ENCODE assay signal across 1 cellular context in the genomic region with DNA sequence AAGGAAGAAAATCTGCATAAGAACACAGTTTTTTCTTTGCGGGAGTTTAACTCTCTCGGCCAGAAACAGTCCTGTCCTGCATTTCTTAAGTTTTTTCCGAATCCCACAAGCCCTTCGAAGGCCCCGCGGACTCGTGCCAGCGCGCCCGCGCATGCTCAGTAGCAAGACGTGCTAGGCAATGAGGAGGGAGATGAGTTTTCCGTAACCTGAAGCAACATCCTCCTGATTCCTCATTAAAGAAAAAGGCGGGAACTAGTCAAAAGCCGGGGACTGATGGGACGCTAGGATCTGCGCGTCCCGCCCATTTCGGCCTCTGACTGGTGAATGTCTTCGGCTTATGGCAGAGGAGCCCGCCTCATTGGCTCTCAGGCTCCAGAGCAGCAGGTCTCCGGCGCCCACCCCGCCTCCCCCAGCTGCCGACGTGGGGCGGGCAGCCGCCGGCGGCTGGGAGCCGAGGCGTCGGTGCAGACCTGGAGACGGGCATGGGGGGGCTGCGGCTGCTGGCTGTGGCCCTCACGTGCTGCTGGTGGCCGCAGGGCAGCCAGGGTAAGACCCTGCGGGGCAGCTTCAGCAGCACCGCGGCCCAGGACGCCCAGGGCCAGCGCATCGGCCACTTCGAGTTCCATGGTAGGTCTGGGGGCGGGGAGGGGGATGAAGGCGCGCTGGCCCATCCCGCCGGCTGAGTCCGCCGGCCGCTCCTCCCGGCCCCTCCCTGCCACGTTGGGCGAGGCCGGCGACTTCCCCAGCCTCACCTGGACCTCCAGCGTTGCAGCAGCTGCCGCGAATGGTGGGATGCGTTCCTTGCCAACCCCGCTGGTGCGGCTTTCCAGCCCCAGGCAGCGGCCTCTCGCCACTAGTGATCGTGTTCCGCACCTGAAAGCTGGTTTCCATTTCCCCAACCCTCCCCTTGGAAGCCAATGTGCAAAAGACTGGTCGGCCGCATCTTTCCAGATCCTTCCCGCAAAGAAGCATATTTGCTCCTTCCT.
TF ChIP-seq lines count a peak whose summit lies in the region.

GPR180 (plus strand) TSS at position 412 of the 986 bp plus-strand sequence; CDS start at position 483, 71 bp downstream.

TF ChIP-seq in WTC11, 78 proteins besides CTCF, POLR2A, EP300 and RAD21 (continued from another document and continues in another):
- TF ChIP-seq ZNF317 (CRISPR knock-in tag; IDR thresholded peaks at IDR 0.05; ENCODE audit: borderline replicate concordance, low read depth) (no peak; the same call in 1 of the 2 replicates), AFF4 (CRISPR knock-in tag; IDR thresholded peaks at IDR 0.05; ENCODE audit: borderline replicate concordance) (peak; percentile 64; the same call in 1 of the 2 replicates), FOXJ3 (CRISPR knock-in tag; IDR thresholded peaks at IDR 0.05; ENCODE audit: borderline replicate concordance) (no peak), ZSCAN18 (CRISPR knock-in tag; IDR thresholded peaks at IDR 0.05) (no peak), RELA (CRISPR knock-in tag; IDR thresholded peaks at IDR 0.05; ENCODE audit: borderline replicate concordance) (peak; percentile 12; the same call in 1 of the 2 replicates), TEAD1 (CRISPR knock-in tag; IDR thresholded peaks at IDR 0.05) (peak; percentile 63), ZNF423 (CRISPR knock-in tag; IDR thresholded peaks at IDR 0.05) (no peak), ERG (CRISPR knock-in tag; IDR thresholded peaks at IDR 0.05) (no peak), ATF2 (CRISPR knock-in tag; IDR thresholded peaks at IDR 0.05; ENCODE audit: borderline replicate concordance, low read depth) (no peak), PREB (CRISPR knock-in tag; IDR thresholded peaks at IDR 0.05; ENCODE audit: borderline replicate concordance) (no peak), FOXP1 (CRISPR knock-in tag; IDR thresholded peaks at IDR 0.05; ENCODE audit: borderline replicate concordance) (peak; percentile 91), SMAD3 (CRISPR knock-in tag; IDR thresholded peaks at IDR 0.05; ENCODE audit: borderline replicate concordance) (peak; percentile 80; the same call in 1 of the 2 replicates), ZNF671 (CRISPR knock-in tag; IDR thresholded peaks at IDR 0.05) (no peak), ZNF121 (CRISPR knock-in tag; IDR thresholded peaks at IDR 0.05) (no peak), SMAD4 (CRISPR knock-in tag; IDR thresholded peaks at IDR 0.05) (peak; percentile 30; the same call in 1 of the 2 replicates), RORB (CRISPR knock-in tag; IDR thresholded peaks at IDR 0.05) (no peak), EMX1 (CRISPR knock-in tag; IDR thresholded peaks at IDR 0.05) (no peak), NFE2L1 (CRISPR knock-in tag; IDR thresholded peaks at IDR 0.05) (peak; percentile 92; the same call in 1 of the 2 replicates), HMGA2 (CRISPR knock-in tag; IDR thresholded peaks at IDR 0.05) (no peak), ESRRA (CRISPR knock-in tag; IDR thresholded peaks at IDR 0.05; ENCODE audit: borderline replicate concordance) (0 out of 2 replicates have a peak, but pooled peaks have one; percentile 15), ZNF263 (CRISPR knock-in tag; IDR thresholded peaks at IDR 0.05; ENCODE audit: low read depth) (peak; percentile 63; the same call in 1 of the 2 replicates), IRF2 (CRISPR knock-in tag; IDR thresholded peaks at IDR 0.05; ENCODE audit: borderline replicate concordance, low read depth) (no peak), ZNF219 (CRISPR knock-in tag; IDR thresholded peaks at IDR 0.05; ENCODE audit: borderline replicate concordance) (no peak), NFATC4 (CRISPR knock-in tag; IDR thresholded peaks at IDR 0.05) (no peak), CREB1 (CRISPR knock-in tag; IDR thresholded peaks at IDR 0.05) (peak; percentile 83), ELF4 (CRISPR knock-in tag; IDR thresholded peaks at IDR 0.05; ENCODE audit: low read depth) (no peak), JUN (CRISPR knock-in tag; IDR thresholded peaks at IDR 0.05) (no peak), MXD4 (CRISPR knock-in tag; IDR thresholded peaks at IDR 0.05; ENCODE audit: borderline replicate concordance) (no peak), ZNF138 (CRISPR knock-in tag; conservative IDR thresholded peaks at IDR 0.05) (peak; percentile 59; the same call in 1 of the 2 replicates), TCF7 (CRISPR knock-in tag; IDR thresholded peaks at IDR 0.05; ENCODE audit: low read depth) (no peak), ZNF396 (CRISPR knock-in tag; IDR thresholded peaks at IDR 0.05; ENCODE audit: borderline replicate concordance) (no peak), ETV6 (CRISPR knock-in tag; IDR thresholded peaks at IDR 0.05) (peak; percentile 90), USF2 (CRISPR knock-in tag; IDR thresholded peaks at IDR 0.05) (peak; percentile 45; the same call in 1 of the 2 replicates), FOXK1 (CRISPR knock-in tag; IDR thresholded peaks at IDR 0.05) (peak; percentile 80), MYBL2 (CRISPR knock-in tag; IDR thresholded peaks at IDR 0.05) (peak; percentile 62; the same call in 1 of the 2 replicates), NR1H2 (CRISPR knock-in tag; IDR thresholded peaks at IDR 0.05) (no peak)
- TF ChIP-seq, protein P1, sequence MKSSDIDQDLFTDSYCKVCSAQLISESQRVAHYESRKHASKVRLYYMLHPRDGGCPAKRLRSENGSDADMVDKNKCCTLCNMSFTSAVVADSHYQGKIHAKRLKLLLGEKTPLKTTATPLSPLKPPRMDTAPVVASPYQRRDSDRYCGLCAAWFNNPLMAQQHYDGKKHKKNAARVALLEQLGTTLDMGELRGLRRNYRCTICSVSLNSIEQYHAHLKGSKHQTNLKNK (CRISPR knock-in tag; IDR thresholded peaks at IDR 0.05): no peak
- TF ChIP-seq, protein P2, sequence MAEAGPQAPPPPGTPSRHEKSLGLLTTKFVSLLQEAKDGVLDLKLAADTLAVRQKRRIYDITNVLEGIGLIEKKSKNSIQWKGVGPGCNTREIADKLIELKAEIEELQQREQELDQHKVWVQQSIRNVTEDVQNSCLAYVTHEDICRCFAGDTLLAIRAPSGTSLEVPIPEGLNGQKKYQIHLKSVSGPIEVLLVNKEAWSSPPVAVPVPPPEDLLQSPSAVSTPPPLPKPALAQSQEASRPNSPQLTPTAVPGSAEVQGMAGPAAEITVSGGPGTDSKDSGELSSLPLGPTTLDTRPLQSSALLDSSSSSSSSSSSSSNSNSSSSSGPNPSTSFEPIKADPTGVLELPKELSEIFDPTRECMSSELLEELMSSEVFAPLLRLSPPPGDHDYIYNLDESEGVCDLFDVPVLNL (CRISPR knock-in tag; IDR thresholded peaks at IDR 0.05; ENCODE audit: borderline replicate concordance, low read depth): 0 out of 2 replicates have a peak, but pooled peaks have one; percentile 32
- TF ChIP-seq, protein P3, sequence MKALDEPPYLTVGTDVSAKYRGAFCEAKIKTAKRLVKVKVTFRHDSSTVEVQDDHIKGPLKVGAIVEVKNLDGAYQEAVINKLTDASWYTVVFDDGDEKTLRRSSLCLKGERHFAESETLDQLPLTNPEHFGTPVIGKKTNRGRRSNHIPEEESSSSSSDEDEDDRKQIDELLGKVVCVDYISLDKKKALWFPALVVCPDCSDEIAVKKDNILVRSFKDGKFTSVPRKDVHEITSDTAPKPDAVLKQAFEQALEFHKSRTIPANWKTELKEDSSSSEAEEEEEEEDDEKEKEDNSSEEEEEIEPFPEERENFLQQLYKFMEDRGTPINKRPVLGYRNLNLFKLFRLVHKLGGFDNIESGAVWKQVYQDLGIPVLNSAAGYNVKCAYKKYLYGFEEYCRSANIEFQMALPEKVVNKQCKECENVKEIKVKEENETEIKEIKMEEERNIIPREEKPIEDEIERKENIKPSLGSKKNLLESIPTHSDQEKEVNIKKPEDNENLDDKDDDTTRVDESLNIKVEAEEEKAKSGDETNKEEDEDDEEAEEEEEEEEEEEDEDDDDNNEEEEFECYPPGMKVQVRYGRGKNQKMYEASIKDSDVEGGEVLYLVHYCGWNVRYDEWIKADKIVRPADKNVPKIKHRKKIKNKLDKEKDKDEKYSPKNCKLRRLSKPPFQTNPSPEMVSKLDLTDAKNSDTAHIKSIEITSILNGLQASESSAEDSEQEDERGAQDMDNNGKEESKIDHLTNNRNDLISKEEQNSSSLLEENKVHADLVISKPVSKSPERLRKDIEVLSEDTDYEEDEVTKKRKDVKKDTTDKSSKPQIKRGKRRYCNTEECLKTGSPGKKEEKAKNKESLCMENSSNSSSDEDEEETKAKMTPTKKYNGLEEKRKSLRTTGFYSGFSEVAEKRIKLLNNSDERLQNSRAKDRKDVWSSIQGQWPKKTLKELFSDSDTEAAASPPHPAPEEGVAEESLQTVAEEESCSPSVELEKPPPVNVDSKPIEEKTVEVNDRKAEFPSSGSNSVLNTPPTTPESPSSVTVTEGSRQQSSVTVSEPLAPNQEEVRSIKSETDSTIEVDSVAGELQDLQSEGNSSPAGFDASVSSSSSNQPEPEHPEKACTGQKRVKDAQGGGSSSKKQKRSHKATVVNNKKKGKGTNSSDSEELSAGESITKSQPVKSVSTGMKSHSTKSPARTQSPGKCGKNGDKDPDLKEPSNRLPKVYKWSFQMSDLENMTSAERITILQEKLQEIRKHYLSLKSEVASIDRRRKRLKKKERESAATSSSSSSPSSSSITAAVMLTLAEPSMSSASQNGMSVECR (CRISPR knock-in tag; IDR thresholded peaks at IDR 0.05; ENCODE audit: borderline replicate concordance): peak; percentile 96
